21 cellular contexts compared by ENCODE assay signal in the genomic region with DNA sequence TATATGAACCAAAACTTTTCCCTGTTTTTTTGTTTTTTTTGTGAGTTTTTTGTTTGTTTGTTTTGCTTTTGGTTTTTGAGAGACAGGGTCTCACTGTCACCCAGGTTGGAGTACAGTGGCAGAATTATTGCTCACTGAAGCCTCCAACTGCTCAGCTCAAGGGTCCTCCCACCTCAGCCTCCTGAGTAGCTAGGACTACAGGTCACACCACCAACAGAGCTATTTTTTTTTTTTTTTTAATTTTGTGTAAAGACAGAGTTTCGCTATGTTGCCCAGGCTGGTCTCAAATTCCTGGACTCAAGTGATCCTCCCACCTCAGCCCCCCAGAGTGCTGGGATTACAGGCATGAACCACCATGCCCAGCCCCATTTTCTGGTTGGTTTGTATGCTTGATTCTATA. TPM values are rescaled to one million over a fixed set of nuclear protein-coding genes. Genes with fewer than 3 reads are reported as not detected.
DNase-seq lines count a peak whose midpoint lies in the region; ATAC-seq, FAIRE-seq and TF ChIP-seq lines count a peak whose summit lies in the region.
"Had no signal": no experiment of that assay in that cellular context is flagged by ENCODE, and none has a peak within 500 bp of the region (broad histone marks: within the 10 kb centered on the region; RNA-seq: fewer than 3 reads in every experiment).

No MANE protein-coding gene starts in this region.

- no peaks in the 10 kb centered on the region for H3K4me1 Mint-ChIP-seq in activated CD8-positive, alpha-beta memory T cell treated with anti-CD3 and anti-CD28 coated beads, Interleukin-2, amount 10 ng/mL, durations not matched to agents 7 days and 5 days
- peaks cover under 1% of the 10 kb centered on the region; the same call in 1 of the 3 replicates for H3K4me1 Mint-ChIP-seq in GM23338
- H3K4me1 Mint-ChIP-seq: B cell had no signal

- H3K27me3 Mint-ChIP-seq in activated CD8-positive, alpha-beta memory T cell treated with anti-CD3 and anti-CD28 coated beads, Interleukin-2, amount 10 ng/mL, durations not matched to agents 7 days and 5 days = no peaks in the 10 kb centered on the region
- H3K27me3 Mint-ChIP-seq in GM23338 (ENCODE audit: insufficient read depth, low read depth, poor library complexity) = peaks cover 2% of the 10 kb centered on the region
- H3K27me3 Mint-ChIP-seq: CD4-positive, alpha-beta T cell had no signal

- H3K9me2 ChIP-seq in GM23338 (ENCODE audit: insufficient read depth) = no peaks in the 10 kb centered on the region

- no peaks in the 10 kb centered on the region for H3K9me3 Mint-ChIP-seq in activated CD8-positive, alpha-beta memory T cell treated with anti-CD3 and anti-CD28 coated beads, Interleukin-2, amount 10 ng/mL, durations not matched to agents 7 days and 5 days (ENCODE audit: low read depth)
- no peaks in the 10 kb centered on the region for H3K9me3 Mint-ChIP-seq in GM23338
- H3K9me3 Mint-ChIP-seq: CD4-positive, alpha-beta T cell; CD8-positive, alpha-beta T cell had no signal

- no peak for TF ChIP-seq RAD21 in K562 (CRISPR knock-in tag; conservative IDR thresholded peaks at IDR 0.05 in 1 of 2, IDR thresholded peaks at IDR 0.05 in 1 of 2)

- H4K20me1 ChIP-seq in K562 (replicated peaks; ENCODE audit: control insufficient read depth, insufficient read depth, low read length) (no peaks in the 10 kb centered on the region), GM23338 (replicated peaks; ENCODE audit: insufficient read depth) (0 out of 2 replicates have a peak, but pooled peaks cover 10% of the 10 kb centered on the region)
- H4K20me1 ChIP-seq: BLaER1 treated with 17β-estradiol and CSF1 and Interleukin-3, amounts not matched to agents 10 nM and 100 nM had no signal

- H3K4me3 ChIP-seq in K562 (no peak overlapping the region), GM23338 (no peak overlapping the region)
- H3K4me3 ChIP-seq: A549; BLaER1 treated with 17β-estradiol and CSF1 and Interleukin-3, amounts not matched to agents 10 nM and 100 nM had no signal

- no peak overlapping the region for H3K4me3 Mint-ChIP-seq in activated CD8-positive, alpha-beta memory T cell treated with anti-CD3 and anti-CD28 coated beads, Interleukin-2, amount 10 ng/mL, durations not matched to agents 7 days and 5 days
- H3K4me3 Mint-ChIP-seq in GM23338 = no peak overlapping the region
- H3K4me3 Mint-ChIP-seq: B cell; CD4-positive, alpha-beta T cell; CD8-positive, alpha-beta T cell had no signal

- H3K79me2 ChIP-seq in K562 (ENCODE audit: control insufficient read depth, insufficient read depth, low read length) = no peaks in the 10 kb centered on the region
- H3K79me2 ChIP-seq in GM23338 (replicated peaks; ENCODE audit: insufficient read depth) = peaks cover 18% of the 10 kb centered on the region

- no peak for ATAC-seq in activated CD8-positive, alpha-beta memory T cell treated with anti-CD3 and anti-CD28 coated beads, Interleukin-2, amount 10 ng/mL, durations not matched to agents 7 days and 5 days
- ATAC-seq in K562 (peak; percentile 54), GM23338 (no peak)
- ATAC-seq: A549; CD8-positive, alpha-beta T cell had no signal

- H3K27ac ChIP-seq in K562 (ENCODE audit: extremely low read depth, low read depth, low read length) (no peak overlapping the region), GM23338 (ENCODE audit: low read depth) (no peak overlapping the region)
- H3K27ac ChIP-seq: 22Rv1, A549, C4-2B had no signal

- H3F3A ChIP-seq in GM23338 (replicated peaks; ENCODE audit: low read depth) = no peaks in the 10 kb centered on the region

- no peak for TF ChIP-seq POLR2A in K562 (conservative IDR thresholded peaks at IDR 0.05)

- BruUV-seq in K562 (replicated peaks; lab: Mats Ljungman, UMichigan) = no TSS peak

- no peak for TF ChIP-seq EP300 in K562 (IDR thresholded peaks at IDR 0.05; ENCODE audit: low read length)

- in situ Hi-C loops in K562 (cut with MboI) = no loop called here

- H3K9me3 ChIP-seq in K562 (replicated peaks; ENCODE audit: control insufficient read depth, insufficient read depth, low read depth, low read length) = no peaks in the 10 kb centered on the region
- H3K9me3 ChIP-seq: A549; BLaER1 treated with 17β-estradiol and CSF1 and Interleukin-3, amounts not matched to agents 10 nM and 100 nM; Caco-2 had no signal

- no peak for FAIRE-seq in K562 (lab: Jason Lieb, UNC)
- FAIRE-seq: A549, D721Med, G401.6, GM12891, GM19239 had no signal

- 100% methylated on average over 1 of the region's 1 CpG for WGBS in K562 (ENCODE audit: insufficient coverage, low coverage, missing lambda C conversion rate)

- H3K4me2 ChIP-seq in K562 (ENCODE audit: insufficient read depth, low read length) (no peak overlapping the region), GM23338 (no peak overlapping the region)
- H3K4me2 ChIP-seq: A549 had no signal

- intact Hi-C loops in K562 (cut with micrococcal nuclease) = no loop called here

- no peaks in the 10 kb centered on the region for H3K36me3 Mint-ChIP-seq in activated CD8-positive, alpha-beta memory T cell treated with anti-CD3 and anti-CD28 coated beads, Interleukin-2, amount 10 ng/mL, durations not matched to agents 7 days and 5 days
- H3K36me3 Mint-ChIP-seq in GM23338 (ENCODE audit: low read depth) = no peaks in the 10 kb centered on the region
- H3K36me3 Mint-ChIP-seq: CD8-positive, alpha-beta T cell had no signal

- H3K9me1 ChIP-seq in K562 (ENCODE audit: control insufficient read depth, insufficient read depth, low read length) = no peaks in the 10 kb centered on the region

- H3K4me1 ChIP-seq in K562 (replicated peaks in 1 of 2; ENCODE audit: control insufficient read depth in 2 of 2, insufficient read depth in 2 of 2, low read length in 2 of 2) (peaks cover 0 to under 1% of the 10 kb centered on the region in 2 experiments; a peak in 1 of 5 replicates), GM23338 (ENCODE audit: insufficient read depth) (no peaks in the 10 kb centered on the region)
- H3K4me1 ChIP-seq: A549 had no signal

- CTCF ChIA-PET in activated CD8-positive, alpha-beta memory T cell treated with anti-CD3 and anti-CD28 coated beads, Interleukin-2, amount 10 ng/mL, durations not matched to agents 7 days and 5 days (lab: Charles Lee) = interaction anchor here (0.7 kb wide), 1 partner anchor 17 kb away, joined by 3 read pairs; no protein-coding TSS in a partner anchor
- CTCF ChIA-PET in K562 (lab: Yijun Ruan, JAX; ENCODE audit: low intra/inter-chr PET ratio) = no interaction called here

- peak; percentile 3 for DNase-seq in activated CD8-positive, alpha-beta memory T cell treated with anti-CD3 and anti-CD28 coated beads, Interleukin-2, amount 50 U/mL, for 48 hours
- no peak for DNase-seq in activated CD8-positive, alpha-beta memory T cell treated with anti-CD3 and anti-CD28 coated beads, Interleukin-2, amount 10 ng/mL, durations not matched to agents 7 days and 5 days
- no peak for DNase-seq in K562 (ENCODE audit: extremely low read depth in 1 of 4, low spot score in 3 of 4)
- no peak for DNase-seq in activated naive CD4-positive, alpha-beta T cell treated with anti-CD3 and anti-CD28 coated beads, Interleukin-2, amount 50 U/mL, for 16 hours
- DNase-seq in GM23338 (ENCODE audit: low spot score) = no peak
- DNase-seq: AML-193; Caco-2; Calu3; CD4-positive, alpha-beta T cell; CD8-positive, alpha-beta T cell; DMS79 treated with DMSO at 0.1 percent for 48 hours; GF-D8 had no signal

- H3K27me3 ChIP-seq in K562 (ENCODE audit: control insufficient read depth in 2 of 2, insufficient read depth in 2 of 2, low read length in 2 of 2) = no peaks in the 10 kb centered on the region
- H3K27me3 ChIP-seq in GM23338 (ENCODE audit: insufficient read depth) = no peaks in the 10 kb centered on the region
- H3K27me3 ChIP-seq: BLaER1 treated with 17β-estradiol and CSF1 and Interleukin-3, amounts not matched to agents 10 nM and 100 nM had no signal

- no peak overlapping the region for H3K27ac Mint-ChIP-seq in activated CD8-positive, alpha-beta memory T cell treated with anti-CD3 and anti-CD28 coated beads, Interleukin-2, amount 10 ng/mL, durations not matched to agents 7 days and 5 days
- no peak overlapping the region for H3K27ac Mint-ChIP-seq in GM23338
- H3K27ac Mint-ChIP-seq: B cell; CD4-positive, alpha-beta T cell; CD8-positive, alpha-beta T cell had no signal

- no peaks in the 10 kb centered on the region for H3K36me3 ChIP-seq in K562 (ENCODE audit: control insufficient read depth, insufficient read depth, low read length)
- H3K36me3 ChIP-seq in GM23338 (ENCODE audit: insufficient read depth) = no peaks in the 10 kb centered on the region
- H3K36me3 ChIP-seq: BLaER1 treated with 17β-estradiol and CSF1 and Interleukin-3, amounts not matched to agents 10 nM and 100 nM had no signal

- POLR2A ChIA-PET in K562 (lab: Yijun Ruan, JAX) = interaction anchor here (1.2 to 1.5 kb wide), 2 partner anchors 11 to 20 kb away, joined by 3 to 7 read pairs; no protein-coding TSS in a partner anchor

- no peak for TF ChIP-seq CTCF in K562 (IDR thresholded peaks at IDR 0.05 in 2 of 3, conservative IDR thresholded peaks at IDR 0.05 in 1 of 3; ENCODE audit: insufficient read depth in 2 of 3, low read depth in 1 of 3, low read length in 3 of 3)
- no peak for TF ChIP-seq CTCF in GM23338 (conservative IDR thresholded peaks at IDR 0.05; ENCODE audit: low read depth in 2 of 2)

- H2AFZ ChIP-seq in K562 (ENCODE audit: low read depth, low read length) (no peak overlapping the region), GM23338 (no peak overlapping the region)

- H3K9ac ChIP-seq in K562 (ENCODE audit: insufficient read depth in 1 of 2, low read depth in 2 of 2, low read length in 2 of 2) = peak overlapping the region in 1 of 2 experiments; percentile 35; a peak in 1 of 4 replicates
- H3K9ac ChIP-seq: BLaER1 treated with 17β-estradiol and CSF1 and Interleukin-3, amounts not matched to agents 10 nM and 100 nM had no signal

RNA-seq across cellular contexts. Expression of a gene that starts 28.6 kb away (rescaled TPM):
- total RNA-seq in activated CD8-positive, alpha-beta memory T cell treated with anti-CD3 and anti-CD28 coated beads, Interleukin-2, amount 10 ng/mL, durations not matched to agents 7 days and 5 days = 1 to 10 TPM; 1.1 to 1.2 TPM
- 32.4 and 38.7 TPM in 2 replicates for total RNA-seq in K562 (2011; cell fraction: chromatin; rRNA removed; ENCODE audit: low replicate concordance)
- total RNA-seq in K562 (2011; cell fraction: nucleolus; rRNA removed) = 32.0 and 33.0 TPM in 2 replicates
- 38.0 and 47.5 TPM in 2 replicates for total RNA-seq in K562 (2011; cell fraction: nucleoplasm; rRNA removed)
- total RNA-seq in K562 (2014; rRNA removed) (11.6 and 13.3 TPM in 2 replicates), K562 (2014; rRNA removed; fragmentation: Illumina TruSeq; extraction: Trizol) (14.9 and 15.2 TPM in 2 replicates), K562 (2015; rRNA removed; fragmentation: Illumina TruSeq; extraction: Trizol) (11.1 and 12.3 TPM in 2 replicates), K562 (2021) (19.5 and 19.9 TPM in 2 replicates)
- polyA plus RNA-seq in K562 (2011; rRNA removed) (21.3 and 24.0 TPM in 2 replicates), K562 (2014; fragmentation: Illumina TruSeq; extraction: Trizol) (12.5 and 12.9 TPM in 2 replicates), K562 (2014; fragmentation: Nextera tagmentation; extraction: Ambion mirVana) (1 to 10 TPM; 2.0 to 2.3 TPM), K562 (2014; rRNA removed) (13.5 and 16.2 TPM in 2 replicates), GM23338 (2016; fragmentation: Nextera tagmentation; extraction: Ambion mirVana) (14.1 and 14.4 TPM in 2 replicates)
- 19.3 and 28.8 TPM in 2 replicates for polyA plus RNA-seq in K562 (2011; cell fraction: cytosol; rRNA removed)
- 57.4 and 63.9 TPM in 2 replicates for polyA plus RNA-seq in K562 (2011; cell fraction: nucleus; rRNA removed)
- polyA plus RNA-seq in K562 (2012) = 9.5 and 12.6 TPM in 2 replicates
- polyA minus RNA-seq in K562 (2011; rRNA and poly(A)+ RNA removed) = 22.2 and 25.2 TPM in 2 replicates
- polyA minus RNA-seq in K562 (2011; cell fraction: cytosol; rRNA and poly(A)+ RNA removed) = 17.4 and 18.7 TPM in 2 replicates
- 13.3 and 20.4 TPM in 2 replicates for polyA minus RNA-seq in K562 (2011; cell fraction: nucleus; rRNA and poly(A)+ RNA removed)
- 54.1 and 77.0 TPM in 2 replicates for total RNA-seq in GM23338 (2014; rRNA removed; shearing (Covaris generic))

Comparison
In these comparisons a context has a peak if more than half of its experiments do, and no peak if none do; other contexts are left out.
1. RNA of a gene that starts 28.6 kb away (total RNA-seq): 54.1 to 77.0 TPM in GM23338 and 11.1 to 47.5 TPM in K562; 1.1 to 1.2 TPM in activated CD8-positive, alpha-beta memory T cell treated with anti-CD3 and anti-CD28 coated beads, Interleukin-2, amount 10 ng/mL, durations not matched to agents 7 days and 5 days; every median in the first group is over 4 times any median in the second.